Comparison of ENCODE assay signal across 22 cellular contexts in genomic region chr9:87604886-87605588, GRCh38.
DNase-seq lines count a peak whose midpoint lies in the region; ATAC-seq and TF ChIP-seq lines count a peak whose summit lies in the region.
"Had no signal": no experiment of that assay in that cellular context is flagged by ENCODE, and none has a peak within 500 bp of the region (broad histone marks: within the 10 kb centered on the region; RNA-seq: fewer than 3 reads in every experiment).

No MANE protein-coding gene starts in this region.

- H3K4me1 Mint-ChIP-seq in chondrocyte (ENCODE audit: low read depth) (peaks cover 91% of the 10 kb centered on the region), type B pancreatic cell (ENCODE audit: unreplicated experiment) (peaks cover 58% of the 10 kb centered on the region), immature natural killer cell (peaks cover 0 to 2% of the 10 kb centered on the region in 2 donors)
- H3K4me1 Mint-ChIP-seq: activated T-helper 17 cell treated with anti-CD3 and anti-CD28 coated beads, Interleukin-2, amount 50 U/mL, for 72 hours had no signal

- DNase-seq in GM20000 (ENCODE audit: low spot score) (peak; percentile 10), Kasumi-1 (lab: John Stamatoyannopoulos, UW) (peak; percentile 12 to 29), chondrocyte (ENCODE audit: low spot score) (no peak), type B pancreatic cell (ENCODE audit: extremely low spot score, unreplicated experiment) (no peak), putamen (ENCODE audit: low spot score) (no peak), immature natural killer cell (no peak)
- no peak for DNase-seq in stimulated activated naive CD8-positive, alpha-beta T cell treated with anti-CD3 and anti-CD28 coated beads, Interleukin-15, Interleukin-2, amounts not matched to agents 100 U/mL and 50 U/mL, for 24 hours
- DNase-seq: activated CD8-positive, alpha-beta memory T cell treated with anti-CD3 and anti-CD28 coated beads, Interleukin-2, amount 50 U/mL, for 4 hours; activated naive CD8-positive, alpha-beta T cell treated with anti-CD3 and anti-CD28 coated beads for 36 hours; DMS79; effector memory CD4-positive, alpha-beta T cell; gastrocnemius medialis; kidney; NCI-H1105; NCI-H2081; NCI-H446 treated with DMSO at 0.1 percent for 48 hours; Peyer's patch; stimulated activated CD4-positive, alpha-beta T cell treated with anti-CD3 and anti-CD28 coated beads, Interleukin-2, amount 100 ng/mL, for 48 hours; stimulated activated naive CD4-positive, alpha-beta T cell; thyroid gland had no signal

- H3K4me3 Mint-ChIP-seq in chondrocyte (ENCODE audit: unreplicated experiment) (no peak overlapping the region), type B pancreatic cell (peak overlapping the region; percentile 21), immature natural killer cell (peak overlapping the region in 1 of 5 donors; percentile 10)
- H3K4me3 Mint-ChIP-seq: activated naive CD8-positive, alpha-beta T cell treated with anti-CD3 and anti-CD28 coated beads for 36 hours; activated T-helper 17 cell treated with anti-CD3 and anti-CD28 coated beads, Interleukin-2, amount 50 U/mL, for 72 hours had no signal

- no peak for TF ChIP-seq CTCF in GM20000 (IDR thresholded peaks at IDR 0.05; ENCODE audit: extremely low read depth, missing control alignments)
- TF ChIP-seq CTCF in chondrocyte (IDR thresholded peaks at IDR 0.05): no peak
- TF ChIP-seq CTCF in type B pancreatic cell (conservative IDR thresholded peaks at IDR 0.05): no peak

- H3K27me3 Mint-ChIP-seq in chondrocyte (ENCODE audit: low read depth) (no peaks in the 10 kb centered on the region), type B pancreatic cell (no peaks in the 10 kb centered on the region), immature natural killer cell (ENCODE audit: low read depth in 3 of 3) (peaks cover 4 to 6% (median 6%) of the 10 kb centered on the region in 3 donors)

- H3K27ac Mint-ChIP-seq in chondrocyte (ENCODE audit: unreplicated experiment) (peak overlapping the region; percentile 98), type B pancreatic cell (no peak overlapping the region), immature natural killer cell (peak overlapping the region in 1 of 6 donors; percentile 43)
- H3K27ac Mint-ChIP-seq: activated naive CD8-positive, alpha-beta T cell treated with anti-CD3 and anti-CD28 coated beads for 36 hours; activated T-helper 17 cell treated with anti-CD3 and anti-CD28 coated beads, Interleukin-2, amount 50 U/mL, for 72 hours had no signal

- H3K36me3 Mint-ChIP-seq in chondrocyte (ENCODE audit: low read depth): peaks cover 6% of the 10 kb centered on the region
- H3K36me3 Mint-ChIP-seq in type B pancreatic cell: peaks cover 46% of the 10 kb centered on the region
- no peaks in the 10 kb centered on the region for H3K36me3 Mint-ChIP-seq in immature natural killer cell
- H3K36me3 Mint-ChIP-seq: activated naive CD8-positive, alpha-beta T cell treated with anti-CD3 and anti-CD28 coated beads for 36 hours had no signal

- H3K9me3 Mint-ChIP-seq in chondrocyte (ENCODE audit: low read depth) (no peaks in the 10 kb centered on the region), type B pancreatic cell (no peaks in the 10 kb centered on the region), immature natural killer cell (no peaks in the 10 kb centered on the region)
- H3K9me3 Mint-ChIP-seq: activated T-helper 17 cell treated with anti-CD3 and anti-CD28 coated beads, Interleukin-2, amount 50 U/mL, for 72 hours had no signal

- no peak for ATAC-seq in stimulated activated naive CD8-positive, alpha-beta T cell treated with anti-CD3 and anti-CD28 coated beads, Interleukin-15, Interleukin-2, amounts not matched to agents 100 U/mL and 50 U/mL, for 24 hours
- ATAC-seq: activated T-helper 17 cell treated with anti-CD3 and anti-CD28 coated beads, Interleukin-2, amount 50 U/mL, for 72 hours; esophagus mucosa; gastrocnemius medialis had no signal

Comparison
In these comparisons a context has a peak if more than half of its experiments do, and no peak if none do; other contexts are left out.
1. DNase-seq: peak in GM20000 (single experiment) and Kasumi-1 (2 of 2); none in chondrocyte (single experiment), type B pancreatic cell (single experiment), putamen (single experiment), immature natural killer cell (0 of 3) and stimulated activated naive CD8-positive, alpha-beta T cell treated with anti-CD3 and anti-CD28 coated beads, Interleukin-15, Interleukin-2, amounts not matched to agents 100 U/mL and 50 U/mL, for 24 hours (single experiment).